Comparison of ENCODE assay signal across 25 cellular contexts in the genomic region with DNA sequence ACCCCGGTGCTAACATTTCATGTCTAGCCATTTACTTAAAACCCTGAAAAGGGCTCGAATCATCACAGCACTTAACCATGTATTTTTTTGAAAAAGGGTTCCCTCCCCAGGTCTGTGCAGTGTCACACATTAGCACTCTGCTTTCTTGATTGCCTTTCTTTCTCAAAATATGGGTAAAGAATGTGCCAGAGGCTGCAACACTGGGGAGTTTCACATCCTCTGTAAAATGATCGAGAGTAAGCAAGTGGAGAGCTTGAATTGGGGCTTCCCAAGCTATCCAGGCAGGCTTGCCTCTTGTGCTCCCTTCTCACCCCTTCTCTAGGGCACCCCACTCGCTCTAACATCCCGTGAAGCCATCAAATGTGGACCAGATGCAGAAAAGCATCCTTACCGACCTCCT.
"Had no signal": no experiment of that assay in that cellular context is flagged by ENCODE, and none has a peak within 500 bp of the region (broad histone marks: within the 10 kb centered on the region; RNA-seq: fewer than 3 reads in every experiment).

No MANE protein-coding gene starts in this region.

- H3K79me2 ChIP-seq: hepatocyte had no signal

- ATAC-seq: activated CD8-positive, alpha-beta T cell treated with anti-CD3 and anti-CD28 coated beads for 36 hours; foreskin keratinocyte; mucosa of descending colon; stimulated activated naive CD8-positive, alpha-beta T cell treated with anti-CD3 and anti-CD28 coated beads, Interleukin-15, Interleukin-2, amounts not matched to agents 100 U/mL and 50 U/mL, for 24 hours had no signal

- H3K4me3 Mint-ChIP-seq: activated CD4-positive, alpha-beta T cell treated with anti-CD3 and anti-CD28 coated beads, Interleukin-2, amount 10 ng/mL, durations not matched to agents 24 days and 14 days; activated CD8-positive, alpha-beta T cell treated with anti-CD3 and anti-CD28 coated beads for 36 hours; activated T-cell treated with anti-CD3 and anti-CD28 coated beads, Interleukin-2, amount 50 U/mL, for 24 hours; brain; endodermal cell; naive B cell; neural progenitor cell had no signal

- H3K27me3 Mint-ChIP-seq: activated CD4-positive, alpha-beta T cell treated with anti-CD3 and anti-CD28 coated beads, Interleukin-2, amount 10 ng/mL, durations not matched to agents 24 days and 14 days; activated CD8-positive, alpha-beta T cell treated with anti-CD3 and anti-CD28 coated beads for 36 hours; activated T-cell treated with anti-CD3 and anti-CD28 coated beads, Interleukin-2, amount 50 U/mL, for 24 hours had no signal

- H3K27me3 ChIP-seq: foreskin keratinocyte, neural progenitor cell had no signal

- H3K4me1 Mint-ChIP-seq: activated CD4-positive, alpha-beta T cell treated with anti-CD3 and anti-CD28 coated beads, Interleukin-2, amount 10 ng/mL, durations not matched to agents 24 days and 14 days; endodermal cell; naive B cell had no signal

- H3K27ac ChIP-seq: epithelial cell of prostate, foreskin keratinocyte, hepatocyte, neural progenitor cell, tibial artery had no signal

- H2AFZ ChIP-seq: hepatocyte, neural progenitor cell had no signal

- H3K36me3 Mint-ChIP-seq: brain, naive B cell, neural progenitor cell had no signal

- H3K9me3 Mint-ChIP-seq: activated CD4-positive, alpha-beta T cell treated with anti-CD3 and anti-CD28 coated beads, Interleukin-2, amount 10 ng/mL, durations not matched to agents 24 days and 14 days; activated CD8-positive, alpha-beta T cell treated with anti-CD3 and anti-CD28 coated beads for 36 hours; activated T-cell treated with anti-CD3 and anti-CD28 coated beads, Interleukin-2, amount 50 U/mL, for 24 hours; activated T-helper 2 cell treated with anti-CD3 and anti-CD28 coated beads, Interferon-gamma antibody, Interleukin-2, Interleukin-4, amounts not matched to agents 10 μg/mL and 5 μg/mL and 100 μg/mL, durations not matched to agents 14 hours and 24 hours and 36 hours; endodermal cell; neural progenitor cell had no signal

- H3K4me3 ChIP-seq: hepatocyte, mucosa of descending colon, neural progenitor cell, tibial artery had no signal

- H3K4me1 ChIP-seq: foreskin keratinocyte, neural progenitor cell, tibial artery had no signal

- H3K4me2 ChIP-seq: hepatocyte, neural progenitor cell had no signal

- DNase-seq: activated CD4-positive, alpha-beta T cell treated with anti-CD3 and anti-CD28 coated beads, Interleukin-2, amount 10 ng/mL, durations not matched to agents 24 days and 14 days; activated CD4-positive, CD25-positive, alpha-beta regulatory T cell; activated CD8-positive, alpha-beta T cell treated with anti-CD3 and anti-CD28 coated beads for 36 hours; activated naive CD4-positive, alpha-beta T cell treated with Interleukin-2 at 50 U/mL for 16 hours; activated T-cell treated with anti-CD3 and anti-CD28 coated beads, Interleukin-2, amount 50 U/mL, for 24 hours; central memory CD4-positive, alpha-beta T cell; endodermal cell; mesenchymal stem cell; mucosa of descending colon; naive B cell; stimulated activated CD4-positive, alpha-beta T cell treated with anti-CD3 and anti-CD28 coated beads, Interleukin-12 subunit alpha, Interleukin-12 subunit beta, amount 100 ng/mL, for 4 hours; stimulated activated CD4-positive, alpha-beta T cell treated with anti-CD3 and anti-CD28 coated beads, Interleukin-1b, Interleukin-23, amount 100 ng/mL, for 48 hours; stimulated activated CD8-positive, alpha-beta memory T cell treated with anti-CD3 and anti-CD28 coated beads, Interleukin-4, amount 100 ng/mL, for 48 hours; stimulated activated naive CD8-positive, alpha-beta T cell treated with anti-CD3 and anti-CD28 coated beads, Interleukin-15, Interleukin-2, amounts not matched to agents 100 U/mL and 50 U/mL, for 24 hours; substantia nigra; tibial artery had no signal

- H3K36me3 ChIP-seq: neural progenitor cell, tibial artery had no signal

- H3K9ac ChIP-seq: neural progenitor cell had no signal

- H3K27ac Mint-ChIP-seq: activated CD4-positive, alpha-beta T cell treated with anti-CD3 and anti-CD28 coated beads, Interleukin-2, amount 10 ng/mL, durations not matched to agents 24 days and 14 days; activated CD8-positive, alpha-beta T cell treated with anti-CD3 and anti-CD28 coated beads for 36 hours; activated T-cell treated with anti-CD3 and anti-CD28 coated beads, Interleukin-2, amount 50 U/mL, for 24 hours; activated T-helper 2 cell treated with anti-CD3 and anti-CD28 coated beads, Interferon-gamma antibody, Interleukin-2, Interleukin-4, amounts not matched to agents 10 μg/mL and 5 μg/mL and 100 μg/mL, durations not matched to agents 14 hours and 24 hours and 36 hours; brain; endodermal cell; naive B cell; neural progenitor cell; progenitor cell of endocrine pancreas had no signal

- H3K9me3 ChIP-seq: mucosa of descending colon, tibial artery had no signal

- FAIRE-seq: colon, urothelium cell line had no signal
